ENCODE assay signal across 15 cellular contexts in genomic region chr11:78341841-78342240, GRCh38.
"Had no signal": no experiment of that assay in that cellular context is flagged by ENCODE, and none has a peak within 500 bp of the region (broad histone marks: within the 10 kb centered on the region; RNA-seq: fewer than 3 reads in every experiment).

No MANE protein-coding gene starts in this region.

- DNase-seq: activated CD4-positive, alpha-beta T cell treated with anti-CD3 and anti-CD28 coated beads, Interleukin-2, amount 50 U/mL, for 4 hours; activated CD4-positive, CD25-positive, alpha-beta regulatory T cell treated with anti-CD3 and anti-CD28 coated beads, Interleukin-2, amount 50 U/mL, for 72 hours; activated CD8-positive, alpha-beta memory T cell treated with anti-CD3 and anti-CD28 coated beads, Interleukin-2, amount 10 ng/mL, durations not matched to agents 7 days and 5 days; activated naive CD4-positive, alpha-beta T cell treated with anti-CD3 and anti-CD28 coated beads for 36 hours; aorta; brain microvascular endothelial cell; effector CD8-positive, alpha-beta T cell; islet precursor cell; lower lobe of right lung; stimulated activated naive B cell treated with anti-CD40 and anti-IgM and Interleukin-4, amounts not matched to agents 10 μg/mL and 1 μg/mL and 100 μg/mL, for 72 hours had no signal

- H3K4me3 ChIP-seq: coronary artery, hepatocyte, lower lobe of right lung had no signal

- H3K9me3 ChIP-seq: lower lobe of right lung, neutrophil had no signal

- H3K36me3 ChIP-seq: brain microvascular endothelial cell, lower lobe of right lung, neutrophil had no signal

- H3K27me3 ChIP-seq: brain microvascular endothelial cell, hepatocyte, neutrophil had no signal

- H3K27ac ChIP-seq: brain microvascular endothelial cell, coronary artery, hepatocyte, lower lobe of right lung, neutrophil, parathyroid adenoma, VCaP had no signal
